12 cellular contexts compared by ENCODE assay signal in genomic region chr18:11511434-11512095, GRCh38.
A peak's percentile ranks its signal among the peaks of the same experiment; 100 is the strongest.
DNase-seq lines count a peak whose midpoint lies in the region; ATAC-seq and TF ChIP-seq lines count a peak whose summit lies in the region.
"Had no signal": no experiment of that assay in that cellular context is flagged by ENCODE, and none has a peak within 500 bp of the region (broad histone marks: within the 10 kb centered on the region; RNA-seq: fewer than 3 reads in every experiment).

No MANE protein-coding gene starts in this region.

- H3K27me3 Mint-ChIP-seq in Caco-2 (ENCODE audit: insufficient read depth, unreplicated experiment) = no peaks in the 10 kb centered on the region

- H3K36me3 ChIP-seq in gastrocnemius medialis = no peaks in the 10 kb centered on the region
- no peaks in the 10 kb centered on the region for H3K36me3 ChIP-seq in body of pancreas (replicated peaks in 1 of 2; ENCODE audit: insufficient read depth in 1 of 2, low read depth in 2 of 2)
- no peaks in the 10 kb centered on the region for H3K36me3 ChIP-seq in Caco-2 (ENCODE audit: control insufficient read depth, insufficient read depth, low read length)
- H3K36me3 ChIP-seq: sigmoid colon had no signal

- peak; percentile 2 for DNase-seq in SIG-M5 treated with dmso at 0.1 percent for 504 hours (lab: John Stamatoyannopoulos, UW; ENCODE audit: unreplicated experiment)
- DNase-seq in SIG-M5 (lab: John Stamatoyannopoulos, UW) = no peak
- DNase-seq in gastrocnemius medialis = no peak
- no peak for DNase-seq in body of pancreas
- no peak for DNase-seq in Caco-2
- DNase-seq in islet precursor cell = no peak
- DNase-seq: 8988T; left ventricle myocardium superior; sigmoid colon; stimulated activated CD8-positive, alpha-beta memory T cell treated with anti-CD3 and anti-CD28 coated beads, Interleukin-4, amount 100 ng/mL, for 48 hours had no signal

- H3K36me3 Mint-ChIP-seq in Caco-2 (ENCODE audit: insufficient read depth, unreplicated experiment) = no peaks in the 10 kb centered on the region

- POLR2A ChIA-PET in Caco-2 (lab: Charles Lee) = no interaction called here

- H3K9me3 Mint-ChIP-seq in Caco-2 (ENCODE audit: unreplicated experiment) = peaks cover 13% of the 10 kb centered on the region

- BruUV-seq in Caco-2 (replicated peaks; lab: Mats Ljungman, UMichigan) = no TSS peak

- ATAC-seq in HG02610 (IDR thresholded peaks at IDR 0.05; ENCODE audit: unreplicated experiment) (peak; percentile 90), HG03442 (IDR thresholded peaks at IDR 0.05; ENCODE audit: unreplicated experiment) (peak; percentile 85), gastrocnemius medialis (no peak), body of pancreas (no peak)
- ATAC-seq: left ventricle myocardium superior had no signal

- no peaks in the 10 kb centered on the region for H3K4me1 Mint-ChIP-seq in Caco-2 (ENCODE audit: low read depth, unreplicated experiment)

- CTCF ChIA-PET in Caco-2 (lab: Charles Lee) = interaction anchor here (1.6 kb wide), 1 partner anchor 201 kb away, joined by 12 read pairs; no protein-coding TSS in a partner anchor

- intact Hi-C loops in gastrocnemius medialis (cut with DNase I; ENCODE audit: low total_unique reads) = loop anchor here (2.0 to 10.0 kb wide), 3 partner anchors 127 to 337 kb away; no protein-coding TSS in a partner anchor
- intact Hi-C loops in body of pancreas (cut with DNase I) = no loop called here
- intact Hi-C loops in Caco-2 (cut with micrococcal nuclease; ENCODE audit: unreplicated experiment) = loop anchor here (1.0 to 10.0 kb wide), 2 partner anchors 107 to 201 kb away; no protein-coding TSS in a partner anchor

- in situ Hi-C loops in gastrocnemius medialis (cut with MboI; ENCODE audit: low sequenced_read_pairs in 4 of 4) = loop anchor here in 3 of 4 donors (5.0 to 25.0 kb wide), 3 partner anchors 199 to 337 kb away; no protein-coding TSS in a partner anchor

- H3K4me3 ChIP-seq in gastrocnemius medialis (no peak overlapping the region), body of pancreas (no peak overlapping the region), Caco-2 (ENCODE audit: low read depth, low read length) (no peak overlapping the region)
- H3K4me3 ChIP-seq: sigmoid colon had no signal

- H3K4me1 ChIP-seq in gastrocnemius medialis = peaks cover 8 to 20% of the 10 kb centered on the region in 2 donors
- no peaks in the 10 kb centered on the region for H3K4me1 ChIP-seq in body of pancreas
- peaks cover 4% of the 10 kb centered on the region; the same call in 1 of the 2 replicates for H3K4me1 ChIP-seq in Caco-2
- H3K4me1 ChIP-seq: sigmoid colon had no signal

- H3K27me3 ChIP-seq in gastrocnemius medialis = no peaks in the 10 kb centered on the region
- H3K27me3 ChIP-seq in body of pancreas = no peaks in the 10 kb centered on the region
- no peaks in the 10 kb centered on the region for H3K27me3 ChIP-seq in Caco-2 (replicated peaks; ENCODE audit: control insufficient read depth, insufficient read depth, low read length)
- H3K27me3 ChIP-seq: sigmoid colon had no signal

- TF ChIP-seq POLR2A in gastrocnemius medialis (IDR thresholded peaks at IDR 0.05) = no peak
- no peak for TF ChIP-seq POLR2A in body of pancreas (IDR thresholded peaks at IDR 0.05)

- H3K9me3 ChIP-seq in gastrocnemius medialis = no peaks in the 10 kb centered on the region
- no peaks in the 10 kb centered on the region for H3K9me3 ChIP-seq in body of pancreas
- no peaks in the 10 kb centered on the region for H3K9me3 ChIP-seq in Caco-2
- H3K9me3 ChIP-seq: sigmoid colon had no signal

- H3K4me3 Mint-ChIP-seq in Caco-2 (ENCODE audit: unreplicated experiment) = no peak overlapping the region

- 70 to 76% methylated on average over 6 of the region's 6 CpGs for WGBS in body of pancreas, 2 donors

- peak overlapping the region; percentile 30 to 79 (median 70) for H3K27ac ChIP-seq in gastrocnemius medialis
- H3K27ac ChIP-seq in body of pancreas = no peak overlapping the region
- H3K27ac ChIP-seq: sigmoid colon had no signal

- no peak for TF ChIP-seq CTCF in gastrocnemius medialis (IDR thresholded peaks at IDR 0.05 in 4 of 5, conservative IDR thresholded peaks at IDR 0.05 in 1 of 5)
- no peak for TF ChIP-seq CTCF in body of pancreas (IDR thresholded peaks at IDR 0.05)
- TF ChIP-seq CTCF in Caco-2 (IDR thresholded peaks at IDR 0.05; ENCODE audit: insufficient read depth in 1 of 2, low read depth in 1 of 2, low read length in 1 of 2, severe bottlenecking in 1 of 2, unreplicated experiment in 1 of 2) = no peak

- no peak overlapping the region for H3K27ac Mint-ChIP-seq in Caco-2 (ENCODE audit: unreplicated experiment)

Comparison
In these comparisons a context has a peak if more than half of its experiments do, and no peak if none do; other contexts are left out.
1. ATAC-seq: peak in HG02610 (single experiment) and HG03442 (single experiment); none in gastrocnemius medialis (0 of 2) and body of pancreas (single experiment).
2. H3K27ac ChIP-seq: peak in gastrocnemius medialis (4 of 4); none in body of pancreas (0 of 4).